Comparison of ENCODE assay signal across 9 cellular contexts in genomic region chr1:52633291-52633754, GRCh38. TPM values are rescaled to one million over a fixed set of nuclear protein-coding genes. Genes with fewer than 3 reads are reported as not detected.
DNase-seq lines count a peak whose midpoint lies in the region; ATAC-seq, FAIRE-seq and TF ChIP-seq lines count a peak whose summit lies in the region.
"Had no signal": no experiment of that assay in that cellular context is flagged by ENCODE, and none has a peak within 500 bp of the region (broad histone marks: within the 10 kb centered on the region; RNA-seq: fewer than 3 reads in every experiment).

No MANE protein-coding gene starts in this region.

- peaks cover 29% of the 10 kb centered on the region for H3K27me3 ChIP-seq in fibroblast of lung (ENCODE audit: control insufficient read depth, insufficient read depth, low read length)

- no peak for FAIRE-seq in RCC 7860 (lab: Jason Lieb, UNC)

- H3K27ac ChIP-seq in fibroblast of lung (ENCODE audit: insufficient read depth, low read length): no peak overlapping the region
- H3K27ac ChIP-seq: C4-2B had no signal

- no peak for TF ChIP-seq CTCF in fibroblast of lung (conservative IDR thresholded peaks at IDR 0.05 in 1 of 2, IDR thresholded peaks at IDR 0.05 in 1 of 2; ENCODE audit: low read depth in 1 of 2, low read length in 2 of 2)

- H3K4me1 ChIP-seq in fibroblast of lung (ENCODE audit: control insufficient read depth, extremely low read depth, insufficient read depth, low read length): no peaks in the 10 kb centered on the region

- H3K4me2 ChIP-seq in fibroblast of lung (ENCODE audit: extremely low read depth, insufficient read depth, low read length): peak overlapping the region; percentile 26

- no peaks in the 10 kb centered on the region for H3K79me2 ChIP-seq in fibroblast of lung (ENCODE audit: control insufficient read depth, insufficient read depth, low read length)

- H3K9ac ChIP-seq in fibroblast of lung (ENCODE audit: insufficient read depth, low read length): no peak overlapping the region

- ATAC-seq in HG03045 (IDR thresholded peaks at IDR 0.05; ENCODE audit: unreplicated experiment) (no peak), GM19463 (IDR thresholded peaks at IDR 0.05; ENCODE audit: unreplicated experiment) (no peak)

- no peaks in the 10 kb centered on the region for H3K36me3 ChIP-seq in fibroblast of lung (ENCODE audit: control insufficient read depth, insufficient read depth, low read length)

- DNase-seq in NCI-H1092 treated with DMSO at 0.1 percent for 48 hours (lab: John Stamatoyannopoulos, UW) (peak; percentile 3), NCI-H1092 (lab: John Stamatoyannopoulos, UW) (no peak), fibroblast of lung (ENCODE audit: low read depth in 2 of 2) (peak in 1 of 2 donors; percentile 12), retina (peak; percentile 82), RCC 7860 (ENCODE audit: low spot score) (no peak)
- DNase-seq in activated CD8-positive, alpha-beta memory T cell treated with anti-CD3 and anti-CD28 coated beads, Interleukin-2, amount 50 U/mL, for 4 hours: peak; percentile 40

- peak overlapping the region in 1 of 4 experiments; percentile 27 for H3K4me3 ChIP-seq in fibroblast of lung (replicated peaks in 1 of 4; ENCODE audit: control extremely low read depth in 1 of 4, insufficient read depth in 1 of 4, low read depth in 3 of 4, low read length in 4 of 4)

- no peak overlapping the region for H2AFZ ChIP-seq in fibroblast of lung (ENCODE audit: low read length)

- H3K9me3 ChIP-seq in fibroblast of lung (ENCODE audit: control insufficient read depth, insufficient read depth, low read depth, low read length): no peaks in the 10 kb centered on the region

- H4K20me1 ChIP-seq in fibroblast of lung (ENCODE audit: control insufficient read depth, extremely low read depth, insufficient read depth, low read length): no peaks in the 10 kb centered on the region

RNA-seq across cellular contexts. Expression of gene SHISAL2A, which starts 0.4 kb away (rescaled TPM):
- total RNA-seq in fibroblast of lung: not detected in 2 replicates
- polyA plus RNA-seq in fibroblast of lung: not detected in 2 replicates
- polyA plus RNA-seq in fibroblast of lung (2012): not detected in 2 replicates
- polyA minus RNA-seq in fibroblast of lung (ENCODE audit: low replicate concordance): not detected in 2 replicates

RNA-seq across cellular contexts. Expression of gene GPX7, which starts 31.2 kb away (rescaled TPM):
- 18.7 and 30.6 TPM in 2 replicates for total RNA-seq in fibroblast of lung
- 11.6 and 28.9 TPM in 2 replicates for polyA plus RNA-seq in fibroblast of lung
- polyA plus RNA-seq in fibroblast of lung (2012): 7.6 and 21.1 TPM in 2 replicates
- polyA minus RNA-seq in fibroblast of lung (ENCODE audit: low replicate concordance): 8.5 and 30.0 TPM in 2 replicates

Comparison
In these comparisons a context has a peak if more than half of its experiments do, and no peak if none do; other contexts are left out.
1. DNase-seq: peak in NCI-H1092 treated with DMSO at 0.1 percent for 48 hours (single experiment), activated CD8-positive, alpha-beta memory T cell treated with anti-CD3 and anti-CD28 coated beads, Interleukin-2, amount 50 U/mL, for 4 hours (single experiment) and retina (single experiment); none in NCI-H1092 (single experiment) and RCC 7860 (single experiment).